In the genomic region with DNA sequence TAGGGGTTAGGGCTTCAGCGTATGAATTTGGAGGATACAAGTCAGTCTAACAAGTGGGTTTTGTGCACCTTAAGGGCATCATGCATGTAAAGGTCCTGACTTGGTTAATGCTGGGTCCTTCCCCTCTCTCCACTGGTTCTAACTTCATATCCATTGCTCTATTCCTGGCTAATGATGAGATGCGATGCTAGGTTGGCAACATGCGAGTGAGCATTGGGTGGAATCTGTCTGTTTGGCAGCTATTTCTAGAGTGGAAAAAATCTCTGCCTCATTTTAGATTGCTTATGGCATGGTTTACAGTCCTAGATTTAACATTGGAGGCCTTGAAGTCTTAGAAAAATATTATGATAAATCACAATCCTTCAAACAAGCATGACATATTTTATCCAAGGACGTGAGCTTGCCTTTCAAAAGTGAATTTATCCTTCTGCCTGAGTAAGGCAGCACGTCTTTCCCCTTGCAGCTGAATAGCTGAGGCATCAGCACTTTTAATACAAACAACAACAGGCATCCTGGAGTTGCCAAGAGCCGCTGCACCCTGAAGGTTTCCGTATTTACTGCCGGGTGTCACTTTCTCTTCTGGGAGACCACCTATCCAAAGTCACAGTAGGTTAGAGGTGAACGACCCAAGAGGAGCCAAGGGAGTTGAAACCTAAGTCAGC, we compare ENCODE assay signal across 13 cellular contexts.
"Had no signal": no experiment of that assay in that cellular context is flagged by ENCODE, and none has a peak within 500 bp of the region (broad histone marks: within the 10 kb centered on the region; RNA-seq: fewer than 3 reads in every experiment).

No MANE protein-coding gene starts in this region.

- H3K27ac ChIP-seq: neural progenitor cell, pancreas, SJCRH30 had no signal

- DNase-seq: activated CD8-positive, alpha-beta memory T cell treated with anti-CD3 and anti-CD28 coated beads, Interleukin-2, amount 10 ng/mL, durations not matched to agents 7 days and 5 days; activated gamma-delta T cell; activated T-cell treated with anti-CD3 and anti-CD28 coated beads, Interleukin-2, amount 50 U/mL, for 24 hours; glutamatergic neuron; islet precursor cell; pancreas; retina; SJCRH30 had no signal

- H3K4me3 ChIP-seq: cardiac muscle cell, neural progenitor cell, pancreas, SJCRH30, smooth muscle cell had no signal

- H3K9me3 ChIP-seq: pancreas, SJCRH30 had no signal

- H3K4me1 ChIP-seq: pancreas, SJCRH30 had no signal

- H3K27me3 ChIP-seq: cardiac muscle cell, neural progenitor cell, pancreas, SJCRH30 had no signal

- H3K36me3 ChIP-seq: cardiac muscle cell, neural progenitor cell, pancreas, SJCRH30 had no signal

- ATAC-seq: activated CD4-positive, CD25-positive, alpha-beta regulatory T cell treated with anti-CD3 and anti-CD28 coated beads, Interleukin-2, amount 50 U/mL, for 24 hours; activated CD8-positive, alpha-beta memory T cell treated with anti-CD3 and anti-CD28 coated beads, Interleukin-2, amount 10 ng/mL, durations not matched to agents 7 days and 5 days; stimulated activated memory B cell treated with anti-CD40 and anti-IgM and Interleukin-4, amounts not matched to agents 10 μg/mL and 1 μg/mL and 100 μg/mL, for 72 hours had no signal
